1 cellular context compared by ENCODE assay signal in the genomic region with DNA sequence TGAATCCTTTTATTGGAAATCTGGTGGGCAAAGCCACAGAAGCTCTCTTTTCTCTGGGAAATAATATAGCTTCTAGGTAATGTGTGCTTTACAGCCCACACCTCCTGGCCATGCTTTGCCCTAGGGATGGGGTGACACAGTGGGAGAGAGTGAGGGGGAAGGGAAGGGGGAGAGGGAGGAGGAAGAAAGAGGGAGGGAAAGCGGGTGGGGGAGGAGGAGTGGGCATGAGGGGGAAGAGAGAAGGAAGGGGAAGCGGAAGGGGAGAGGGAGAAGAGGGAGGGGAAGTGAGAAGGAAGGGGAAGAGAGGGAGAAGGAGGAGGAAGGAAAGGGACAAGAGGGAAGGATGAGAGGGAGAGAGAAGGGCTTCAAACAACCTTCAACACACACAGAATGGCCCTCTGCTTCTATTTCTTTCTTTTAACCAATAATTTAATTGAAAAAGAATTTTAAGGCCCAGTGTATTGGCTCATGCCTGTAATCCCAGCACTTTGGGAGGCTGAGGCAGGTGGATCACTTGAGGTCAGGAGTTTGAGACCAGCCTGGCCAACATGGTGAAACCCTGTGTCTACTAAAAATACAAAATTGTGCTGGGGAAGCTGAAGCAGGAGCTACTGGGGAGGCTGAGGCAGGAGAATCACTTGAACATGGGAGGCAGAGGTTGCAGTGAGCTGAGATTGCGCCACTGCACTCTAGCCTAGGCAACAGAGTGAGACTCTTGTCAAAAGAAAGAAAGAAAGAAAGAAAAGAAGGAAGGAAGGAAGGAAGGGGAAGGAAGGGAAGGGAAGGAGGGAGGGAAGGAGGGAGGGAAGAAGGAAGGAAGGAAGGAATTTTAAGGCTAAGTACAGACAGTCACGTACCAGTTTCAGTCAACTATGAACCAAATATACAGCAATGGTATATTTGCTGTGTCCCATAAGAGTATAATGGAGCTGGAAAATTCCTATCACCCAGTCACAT.
A peak's percentile ranks its signal among the peaks of the same experiment; 100 is the strongest.
TF ChIP-seq lines count a peak whose summit lies in the region.

No MANE protein-coding gene starts in this region.

TF ChIP-seq in HEK293, 187 proteins besides CTCF, POLR2A, EP300 and RAD21 (continued from another document):
- TF ChIP-seq, protein P1, sequence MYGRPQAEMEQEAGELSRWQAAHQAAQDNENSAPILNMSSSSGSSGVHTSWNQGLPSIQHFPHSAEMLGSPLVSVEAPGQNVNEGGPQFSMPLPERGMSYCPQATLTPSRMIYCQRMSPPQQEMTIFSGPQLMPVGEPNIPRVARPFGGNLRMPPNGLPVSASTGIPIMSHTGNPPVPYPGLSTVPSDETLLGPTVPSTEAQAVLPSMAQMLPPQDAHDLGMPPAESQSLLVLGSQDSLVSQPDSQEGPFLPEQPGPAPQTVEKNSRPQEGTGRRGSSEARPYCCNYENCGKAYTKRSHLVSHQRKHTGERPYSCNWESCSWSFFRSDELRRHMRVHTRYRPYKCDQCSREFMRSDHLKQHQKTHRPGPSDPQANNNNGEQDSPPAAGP (tag by site-specific recombination; IDR thresholded peaks at IDR 0.05) = peak; percentile 15; the same call in 1 of the 2 replicates
- TF ChIP-seq EGR2 (tag by site-specific recombination; IDR thresholded peaks at IDR 0.05; ENCODE audit: low read depth) = peak; percentile 99
- TF ChIP-seq, protein P2, sequence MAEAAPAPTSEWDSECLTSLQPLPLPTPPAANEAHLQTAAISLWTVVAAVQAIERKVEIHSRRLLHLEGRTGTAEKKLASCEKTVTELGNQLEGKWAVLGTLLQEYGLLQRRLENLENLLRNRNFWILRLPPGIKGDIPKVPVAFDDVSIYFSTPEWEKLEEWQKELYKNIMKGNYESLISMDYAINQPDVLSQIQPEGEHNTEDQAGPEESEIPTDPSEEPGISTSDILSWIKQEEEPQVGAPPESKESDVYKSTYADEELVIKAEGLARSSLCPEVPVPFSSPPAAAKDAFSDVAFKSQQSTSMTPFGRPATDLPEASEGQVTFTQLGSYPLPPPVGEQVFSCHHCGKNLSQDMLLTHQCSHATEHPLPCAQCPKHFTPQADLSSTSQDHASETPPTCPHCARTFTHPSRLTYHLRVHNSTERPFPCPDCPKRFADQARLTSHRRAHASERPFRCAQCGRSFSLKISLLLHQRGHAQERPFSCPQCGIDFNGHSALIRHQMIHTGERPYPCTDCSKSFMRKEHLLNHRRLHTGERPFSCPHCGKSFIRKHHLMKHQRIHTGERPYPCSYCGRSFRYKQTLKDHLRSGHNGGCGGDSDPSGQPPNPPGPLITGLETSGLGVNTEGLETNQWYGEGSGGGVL (tag by site-specific recombination; IDR thresholded peaks at IDR 0.05) = peak; percentile 86
- TF ChIP-seq ZNF24 (tag by site-specific recombination; IDR thresholded peaks at IDR 0.05) = 0 out of 2 replicates have a peak, but pooled peaks have one; percentile 12
- TF ChIP-seq ZNF585B (tag by site-specific recombination; IDR thresholded peaks at IDR 0.05) = 0 out of 2 replicates have a peak, but pooled peaks have one; percentile 12
- TF ChIP-seq ZNF37A (tag by site-specific recombination; IDR thresholded peaks at IDR 0.05) = no peak
- TF ChIP-seq ZNF561 (tag by site-specific recombination; IDR thresholded peaks at IDR 0.05; ENCODE audit: borderline replicate concordance) = no peak
- peak; percentile 99 for TF ChIP-seq ZFHX2 (tag by site-specific recombination; conservative IDR thresholded peaks at IDR 0.05)
- TF ChIP-seq ZNF549 (tag by site-specific recombination; IDR thresholded peaks at IDR 0.05) = no peak
